21 cellular contexts compared by ENCODE assay signal in genomic region chr10:33618196-33618595, GRCh38.
"Had no signal": no experiment of that assay in that cellular context is flagged by ENCODE, and none has a peak within 500 bp of the region (broad histone marks: within the 10 kb centered on the region; RNA-seq: fewer than 3 reads in every experiment).

No MANE protein-coding gene starts in this region.

- H3K27me3 Mint-ChIP-seq: memory B cell had no signal

- H3K9me3 ChIP-seq: neutrophil, ovary, prostate gland, tibial artery had no signal

- H3K36me3 ChIP-seq: brain microvascular endothelial cell, neutrophil, ovary, prostate gland, tibial artery had no signal

- H3K9me3 Mint-ChIP-seq: activated naive CD4-positive, alpha-beta T cell treated with anti-CD3 and anti-CD28 coated beads, Interleukin-2, amount 50 U/mL, for 24 hours had no signal

- H3K4me3 ChIP-seq: ovary, prostate gland, tibial artery had no signal

- H3K4me1 ChIP-seq: prostate gland, tibial artery had no signal

- H3K4me1 Mint-ChIP-seq: activated naive CD4-positive, alpha-beta T cell treated with anti-CD3 and anti-CD28 coated beads, Interleukin-2, amount 50 U/mL, for 24 hours; memory B cell; stimulated activated naive CD8-positive, alpha-beta T cell treated with anti-CD3 and anti-CD28 coated beads, Interleukin-15, amount 100 ng/mL, for 72 hours had no signal

- H3K27me3 ChIP-seq: brain microvascular endothelial cell, neutrophil, ovary, tibial artery had no signal

- DNase-seq: activated CD4-positive, alpha-beta T cell treated with anti-CD3 and anti-CD28 coated beads for 1 hour; activated CD4-positive, alpha-beta T cell treated with anti-CD3 and anti-CD28 coated beads, Interleukin-2, amount 50 U/mL, for 1 hour; activated CD8-positive, alpha-beta T cell treated with anti-CD3 and anti-CD28 coated beads, Interleukin-2, amount 10 ng/mL, durations not matched to agents 7 days and 5 days; activated gamma-delta T cell treated with Interleukin-2 at 50 U/mL for 16 hours; aorta; brain microvascular endothelial cell; central memory CD4-positive, alpha-beta T cell; effector memory CD4-positive, alpha-beta T cell; glutamatergic neuron; hippocampal formation; kidney glomerular epithelial cell; ovary; stimulated activated CD4-positive, alpha-beta T cell treated with anti-CD3 and anti-CD28 coated beads, Interleukin-12 subunit alpha, Interleukin-12 subunit beta, amount 100 ng/mL, for 4 hours; stimulated activated naive CD8-positive, alpha-beta T cell treated with anti-CD3 and anti-CD28 coated beads, Interleukin-15, amount 100 ng/mL, for 72 hours; tibial artery had no signal

- H3K4me3 Mint-ChIP-seq: activated CD8-positive, alpha-beta T cell treated with anti-CD3 and anti-CD28 coated beads, Interleukin-2, amount 10 ng/mL, durations not matched to agents 7 days and 5 days; activated naive CD4-positive, alpha-beta T cell treated with anti-CD3 and anti-CD28 coated beads, Interleukin-2, amount 50 U/mL, for 24 hours; memory B cell; natural killer cell treated with Interleukin-12 subunit alpha and Interleukin-12 subunit beta and Interleukin-15 and Interleukin-18, amount 100 ng/mL, for 72 hours; stimulated activated naive CD8-positive, alpha-beta T cell treated with anti-CD3 and anti-CD28 coated beads, Interleukin-15, amount 100 ng/mL, for 72 hours; T-helper 1 cell treated with Interleukin-12 subunit alpha and Interleukin-12 subunit beta and Interleukin-4 antibody, amounts not matched to agents 30 μg/mL and 1 μg/mL, for 36 hours had no signal

- ATAC-seq: activated CD8-positive, alpha-beta T cell treated with anti-CD3 and anti-CD28 coated beads, Interleukin-2, amount 10 ng/mL, durations not matched to agents 7 days and 5 days; natural killer cell treated with Interleukin-12 subunit alpha and Interleukin-12 subunit beta and Interleukin-15 and Interleukin-18, amount 100 ng/mL, for 72 hours; stimulated activated naive CD8-positive, alpha-beta T cell treated with anti-CD3 and anti-CD28 coated beads, Interleukin-15, amount 100 ng/mL, for 72 hours had no signal

- H3K27ac Mint-ChIP-seq: activated CD8-positive, alpha-beta T cell treated with anti-CD3 and anti-CD28 coated beads, Interleukin-2, amount 10 ng/mL, durations not matched to agents 7 days and 5 days; activated naive CD4-positive, alpha-beta T cell treated with anti-CD3 and anti-CD28 coated beads, Interleukin-2, amount 50 U/mL, for 24 hours; memory B cell; natural killer cell treated with Interleukin-12 subunit alpha and Interleukin-12 subunit beta and Interleukin-15 and Interleukin-18, amount 100 ng/mL, for 72 hours; stimulated activated naive CD8-positive, alpha-beta T cell treated with anti-CD3 and anti-CD28 coated beads, Interleukin-15, amount 100 ng/mL, for 72 hours; T-helper 1 cell treated with Interleukin-12 subunit alpha and Interleukin-12 subunit beta and Interleukin-4 antibody, amounts not matched to agents 30 μg/mL and 1 μg/mL, for 36 hours had no signal

- H3K27ac ChIP-seq: brain microvascular endothelial cell, neutrophil, ovary, prostate gland, tibial artery had no signal

- H3K36me3 Mint-ChIP-seq: activated naive CD4-positive, alpha-beta T cell treated with anti-CD3 and anti-CD28 coated beads, Interleukin-2, amount 50 U/mL, for 24 hours; memory B cell; natural killer cell treated with Interleukin-12 subunit alpha and Interleukin-12 subunit beta and Interleukin-15 and Interleukin-18, amount 100 ng/mL, for 72 hours had no signal
